ENCODE assay signal across 29 cellular contexts in the genomic region with DNA sequence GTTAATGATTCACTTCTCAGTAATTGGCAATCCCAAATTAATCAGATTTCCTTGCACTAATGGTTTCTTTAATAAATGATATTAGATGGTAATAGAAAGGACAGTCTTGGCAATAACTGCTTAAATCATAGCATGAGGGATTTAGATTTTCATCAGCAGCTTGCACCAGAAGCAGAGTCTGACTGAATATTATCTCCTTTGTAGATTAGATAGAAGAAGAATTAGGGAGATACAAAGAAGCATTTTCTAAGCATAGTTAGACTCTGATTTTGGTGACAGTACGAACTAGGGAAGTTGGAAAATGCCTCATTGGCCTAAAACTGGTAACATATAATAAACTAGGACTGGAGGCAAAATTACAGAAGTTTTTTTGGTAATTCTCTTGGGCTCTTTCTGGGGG.
A peak's percentile ranks its signal among the peaks of the same experiment; 100 is the strongest.
DNase-seq lines count a peak whose midpoint lies in the region; ATAC-seq, FAIRE-seq and TF ChIP-seq lines count a peak whose summit lies in the region.
"Had no signal": no experiment of that assay in that cellular context is flagged by ENCODE, and none has a peak within 500 bp of the region (broad histone marks: within the 10 kb centered on the region; RNA-seq: fewer than 3 reads in every experiment).

No MANE protein-coding gene starts in this region.

- no peaks in the 10 kb centered on the region for H3K36me3 ChIP-seq in heart right ventricle
- no peaks in the 10 kb centered on the region for H3K36me3 ChIP-seq in astrocyte (ENCODE audit: insufficient read depth, low read length)
- H3K36me3 ChIP-seq in lower lobe of right lung, result no peaks in the 10 kb centered on the region
- H3K36me3 ChIP-seq: MG63 had no signal

- no peak overlapping the region for H3K4me3 ChIP-seq in heart right ventricle
- H3K4me3 ChIP-seq in astrocyte (ENCODE audit: insufficient read depth, low read depth, low read length), result no peak overlapping the region
- no peak overlapping the region for H3K4me3 ChIP-seq in lower lobe of right lung
- H3K4me3 ChIP-seq: GM12878, MG63 had no signal

- H3K27me3 ChIP-seq in heart right ventricle, result no peaks in the 10 kb centered on the region
- H3K27me3 ChIP-seq in astrocyte (ENCODE audit: insufficient read depth, low read length), result no peaks in the 10 kb centered on the region
- H3K27me3 ChIP-seq in lower lobe of right lung (ENCODE audit: low read depth), result no peaks in the 10 kb centered on the region
- H3K27me3 ChIP-seq: MG63 had no signal

- H3K36me3 Mint-ChIP-seq in astrocyte (ENCODE audit: low read depth, unreplicated experiment) (no peaks in the 10 kb centered on the region), type B pancreatic cell (no peaks in the 10 kb centered on the region)
- H3K36me3 Mint-ChIP-seq: CD8-positive, alpha-beta T cell had no signal

- H3K27ac ChIP-seq in heart right ventricle (peak overlapping the region in 7 of 10 donors; percentile 8 to 90 (median 70)), astrocyte (ENCODE audit: low read depth, low read length) (no peak overlapping the region), lower lobe of right lung (peak overlapping the region; percentile 5)
- H3K27ac ChIP-seq: C4-2B had no signal

- H2AFZ ChIP-seq in astrocyte (ENCODE audit: low read depth, low read length), result no peak overlapping the region

- H3K9ac ChIP-seq in astrocyte (ENCODE audit: low read length), result no peak overlapping the region

- H3K79me2 ChIP-seq in astrocyte (ENCODE audit: insufficient read depth, low read length), result no peaks in the 10 kb centered on the region

- no peaks in the 10 kb centered on the region for H3K9me3 Mint-ChIP-seq in astrocyte (ENCODE audit: unreplicated experiment)
- peaks cover 4% of the 10 kb centered on the region for H3K9me3 Mint-ChIP-seq in type B pancreatic cell
- H3K9me3 Mint-ChIP-seq: CD8-positive, alpha-beta T cell had no signal

- intact Hi-C loops in heart right ventricle (cut with DNase I) (loop anchor here (5.0 to 10.0 kb wide), 11 partner anchors 37 to 303 kb away; a partner anchor contains a TSS), cardiac septum (cut with DNase I) (loop anchor here (5.0 kb wide), 3 partner anchors 52 to 298 kb away; a partner anchor contains a TSS), lower lobe of right lung (cut with DNase I) (no loop called here)

- H3K4me1 ChIP-seq in heart right ventricle (peaks cover 3 to 71% (median 25%) of the 10 kb centered on the region in 9 donors), astrocyte (ENCODE audit: insufficient read depth, low read length) (peaks cover 37% of the 10 kb centered on the region), lower lobe of right lung (peaks cover 18% of the 10 kb centered on the region)

- H4K20me1 ChIP-seq in astrocyte (ENCODE audit: insufficient read depth, low read length), result no peaks in the 10 kb centered on the region

- H3K27ac Mint-ChIP-seq in astrocyte (ENCODE audit: unreplicated experiment), result peak overlapping the region; percentile 63
- peak overlapping the region; percentile 46 for H3K27ac Mint-ChIP-seq in type B pancreatic cell
- H3K27ac Mint-ChIP-seq: CD8-positive, alpha-beta T cell had no signal

- H3K27me3 Mint-ChIP-seq in astrocyte (ENCODE audit: low read depth, unreplicated experiment) (no peaks in the 10 kb centered on the region), type B pancreatic cell (no peaks in the 10 kb centered on the region)

- ATAC-seq in heart right ventricle, result no peak
- no peak for ATAC-seq in lower lobe of right lung
- no peak for ATAC-seq in GM18909 (IDR thresholded peaks at IDR 0.05; ENCODE audit: poor library complexity, unreplicated experiment)
- ATAC-seq: CD8-positive, alpha-beta T cell; GM12878 had no signal

- TF ChIP-seq CTCF in heart right ventricle (IDR thresholded peaks at IDR 0.05) (no peak), astrocyte (IDR thresholded peaks at IDR 0.05; ENCODE audit: insufficient read depth, low read depth, low read length) (no peak), lower lobe of right lung (IDR thresholded peaks at IDR 0.05) (no peak), type B pancreatic cell (conservative IDR thresholded peaks at IDR 0.05) (no peak)

- H3K4me2 ChIP-seq in astrocyte (ENCODE audit: low read length), result no peak overlapping the region

- no peak for FAIRE-seq in astrocyte (lab: Jason Lieb, UNC)
- FAIRE-seq: A204.1, GM12878, H1, HTR-8/SVneo had no signal

- H3K4me1 Mint-ChIP-seq in astrocyte (ENCODE audit: low read depth, unreplicated experiment) (peaks cover 48% of the 10 kb centered on the region), type B pancreatic cell (ENCODE audit: unreplicated experiment) (peaks cover 16% of the 10 kb centered on the region)

- no peak for DNase-seq in heart right ventricle
- DNase-seq in cardiac septum (ENCODE audit: low spot score), result no peak
- no peak for DNase-seq in astrocyte (ENCODE audit: low read depth)
- no peak for DNase-seq in lower lobe of right lung
- no peak for DNase-seq in type B pancreatic cell (ENCODE audit: extremely low spot score, unreplicated experiment)
- DNase-seq in NCI-H2081 treated with DMSO at 0.1 percent for 48 hours (lab: John Stamatoyannopoulos, UW), result no peak
- DNase-seq in middle frontal gyrus (ENCODE audit: extremely low spot score, low spot score), result no peak
- DNase-seq: AML-193; Caco-2; CD8-positive, alpha-beta T cell; DMS 273 treated with DMSO at 0.1 percent for 48 hours; DMS79; GDM1; HCEC 1CT; KG1; MG63; NCI-H1417; NCI-H1694; NCI-H2029 treated with DMSO at 0.1 percent for 48 hours; NCI-H510A; NCI-H69; RPMI8226; SHP77 treated with DMSO at 0.1 percent for 48 hours had no signal

- H3K4me3 Mint-ChIP-seq in astrocyte (ENCODE audit: unreplicated experiment), result no peak overlapping the region
- H3K4me3 Mint-ChIP-seq in type B pancreatic cell, result no peak overlapping the region
- H3K4me3 Mint-ChIP-seq: CD8-positive, alpha-beta T cell had no signal

- WGBS in heart right ventricle, 2 donors, result 91 to 92% methylated on average over 1 of the region's 1 CpG

- H3K9me3 ChIP-seq in heart right ventricle (no peaks in the 10 kb centered on the region), astrocyte (ENCODE audit: insufficient read depth, low read depth, low read length) (no peaks in the 10 kb centered on the region), lower lobe of right lung (no peaks in the 10 kb centered on the region)
- H3K9me3 ChIP-seq: Caco-2, MG63 had no signal
